Comparison of ENCODE assay signal across 4 cellular contexts in genomic region chr2:85617723-85618122, GRCh38. TPM values are rescaled to one million over a fixed set of nuclear protein-coding genes. Genes with fewer than 3 reads are reported as not detected.
DNase-seq lines count a peak whose midpoint lies in the region; ATAC-seq and TF ChIP-seq lines count a peak whose summit lies in the region.
"Not testable (repeated sequence)": the region's sequence is repeated elsewhere in the genome, so short reads cannot be mapped to it uniquely, and the experiment has no call there.

No MANE protein-coding gene starts in this region.

- H3K4me2 ChIP-seq in hepatocyte: peak overlapping the region; percentile 94

- H3K4me1 Mint-ChIP-seq in activated CD8-positive, alpha-beta memory T cell treated with anti-CD3 and anti-CD28 coated beads, Interleukin-2, amount 10 ng/mL, durations not matched to agents 7 days and 5 days: peaks cover 42% of the 10 kb centered on the region
- peaks cover 31% of the 10 kb centered on the region for H3K4me1 Mint-ChIP-seq in stimulated activated naive CD8-positive, alpha-beta T cell treated with anti-CD3 and anti-CD28 coated beads, Interleukin-15, amount 100 ng/mL, for 72 hours

- not testable (repeated sequence) for H3K4me1 ChIP-seq in HUES64 (ENCODE audit: insufficient read depth, low read length)
- H3K4me1 ChIP-seq in hepatocyte (ENCODE audit: insufficient read depth): peaks cover 12% of the 10 kb centered on the region

- H3K4me3 ChIP-seq in HUES64 (ENCODE audit: low read length): peak overlapping the region; percentile 82
- H3K4me3 ChIP-seq in hepatocyte: not testable (repeated sequence)

- H3K36me3 ChIP-seq in HUES64 (ENCODE audit: insufficient read depth, low read length): peaks cover 46% of the 10 kb centered on the region
- H3K36me3 ChIP-seq in hepatocyte (replicated peaks; ENCODE audit: insufficient read depth, low read depth): not testable (repeated sequence)

- H3K9me3 ChIP-seq in HUES64 (ENCODE audit: insufficient read depth, low read depth, low read length); hepatocyte (ENCODE audit: low read depth): not testable (repeated sequence)

- peak overlapping the region; percentile 99 for H3K27ac Mint-ChIP-seq in activated CD8-positive, alpha-beta memory T cell treated with anti-CD3 and anti-CD28 coated beads, Interleukin-2, amount 10 ng/mL, durations not matched to agents 7 days and 5 days
- peak overlapping the region in 1 of 2 donors; percentile 99 for H3K27ac Mint-ChIP-seq in stimulated activated naive CD8-positive, alpha-beta T cell treated with anti-CD3 and anti-CD28 coated beads, Interleukin-15, amount 100 ng/mL, for 72 hours

- not testable (repeated sequence) for H3K9ac ChIP-seq in HUES64 (ENCODE audit: low read depth, low read length)

- H3K9me2 ChIP-seq in hepatocyte (replicated peaks; ENCODE audit: insufficient read depth): not testable (repeated sequence)

- H3K4me3 Mint-ChIP-seq in activated CD8-positive, alpha-beta memory T cell treated with anti-CD3 and anti-CD28 coated beads, Interleukin-2, amount 10 ng/mL, durations not matched to agents 7 days and 5 days: peak overlapping the region; percentile 97
- H3K4me3 Mint-ChIP-seq in stimulated activated naive CD8-positive, alpha-beta T cell treated with anti-CD3 and anti-CD28 coated beads, Interleukin-15, amount 100 ng/mL, for 72 hours: peak overlapping the region; percentile 96 to 98

- not testable (repeated sequence) for DNase-seq in activated CD8-positive, alpha-beta memory T cell treated with anti-CD3 and anti-CD28 coated beads, Interleukin-2, amount 10 ng/mL, durations not matched to agents 7 days and 5 days; hepatocyte (ENCODE audit: low spot score); stimulated activated naive CD8-positive, alpha-beta T cell treated with anti-CD3 and anti-CD28 coated beads, Interleukin-15, amount 100 ng/mL, for 72 hours

- not testable (repeated sequence) for H2AFZ ChIP-seq in hepatocyte

- not testable (repeated sequence) for H4K20me1 ChIP-seq in hepatocyte (ENCODE audit: insufficient read depth, poor library complexity, severe bottlenecking)

- 92% methylated on average over 5 of the region's 5 CpGs for WGBS in HUES64
- 98% methylated on average over 5 of the region's 5 CpGs for WGBS in hepatocyte (ENCODE audit: low lambda C conversion rate, missing lambda C conversion rate)

- not testable (repeated sequence) for H3K27me3 ChIP-seq in HUES64 (ENCODE audit: insufficient read depth, low read length); hepatocyte

- CTCF ChIA-PET in activated CD8-positive, alpha-beta memory T cell treated with anti-CD3 and anti-CD28 coated beads, Interleukin-2, amount 10 ng/mL, durations not matched to agents 7 days and 5 days (lab: Charles Lee): interaction anchor here (3.9 kb wide), 1 partner anchor 20 kb away, joined by 25 read pairs; no protein-coding TSS in a partner anchor

- peaks cover 21% of the 10 kb centered on the region for H3K36me3 Mint-ChIP-seq in activated CD8-positive, alpha-beta memory T cell treated with anti-CD3 and anti-CD28 coated beads, Interleukin-2, amount 10 ng/mL, durations not matched to agents 7 days and 5 days

- not testable (repeated sequence) for H3K9me3 Mint-ChIP-seq in activated CD8-positive, alpha-beta memory T cell treated with anti-CD3 and anti-CD28 coated beads, Interleukin-2, amount 10 ng/mL, durations not matched to agents 7 days and 5 days (ENCODE audit: low read depth); stimulated activated naive CD8-positive, alpha-beta T cell treated with anti-CD3 and anti-CD28 coated beads, Interleukin-15, amount 100 ng/mL, for 72 hours

- H3K27ac ChIP-seq in HUES64 (ENCODE audit: low read depth, low read length); hepatocyte: not testable (repeated sequence)

- not testable (repeated sequence) for H3K27me3 Mint-ChIP-seq in activated CD8-positive, alpha-beta memory T cell treated with anti-CD3 and anti-CD28 coated beads, Interleukin-2, amount 10 ng/mL, durations not matched to agents 7 days and 5 days; stimulated activated naive CD8-positive, alpha-beta T cell treated with anti-CD3 and anti-CD28 coated beads, Interleukin-15, amount 100 ng/mL, for 72 hours

- peaks cover 47% of the 10 kb centered on the region for H3K79me2 ChIP-seq in hepatocyte

- not testable (repeated sequence) for ATAC-seq in activated CD8-positive, alpha-beta memory T cell treated with anti-CD3 and anti-CD28 coated beads, Interleukin-2, amount 10 ng/mL, durations not matched to agents 7 days and 5 days; stimulated activated naive CD8-positive, alpha-beta T cell treated with anti-CD3 and anti-CD28 coated beads, Interleukin-15, amount 100 ng/mL, for 72 hours

- TF ChIP-seq CTCF in hepatocyte (IDR thresholded peaks at IDR 0.05; ENCODE audit: poor library complexity): not testable (repeated sequence)

RNA-seq across cellular contexts. Expression of gene USP39, which starts 1.7 kb away (rescaled TPM):
- polyA plus RNA-seq in HUES64 (2013, experiment 1 of 2): 79.9 TPM
- 79.3 TPM for polyA plus RNA-seq in HUES64 (2013, experiment 2 of 2)
- total RNA-seq in activated CD8-positive, alpha-beta memory T cell treated with anti-CD3 and anti-CD28 coated beads, Interleukin-2, amount 10 ng/mL, durations not matched to agents 7 days and 5 days: 100 to 1,000 TPM in 1 of 2 experiments, 10 to 100 TPM in 1; 84.2 to 101 TPM
- 41.7 and 63.9 TPM in 2 replicates for total RNA-seq in hepatocyte
- polyA plus RNA-seq in hepatocyte: 27.5 and 38.5 TPM in 2 replicates

RNA-seq across cellular contexts. Expression of gene C2orf68, which starts 5.9 kb away (rescaled TPM):
- polyA plus RNA-seq in HUES64 (2013, experiment 1 of 2): 32.0 TPM
- 38.9 TPM for polyA plus RNA-seq in HUES64 (2013, experiment 2 of 2)
- total RNA-seq in activated CD8-positive, alpha-beta memory T cell treated with anti-CD3 and anti-CD28 coated beads, Interleukin-2, amount 10 ng/mL, durations not matched to agents 7 days and 5 days: 10 to 100 TPM; 47.3 to 47.9 TPM
- total RNA-seq in hepatocyte: 21.6 and 23.1 TPM in 2 replicates
- polyA plus RNA-seq in hepatocyte: 28.3 and 28.4 TPM in 2 replicates

RNA-seq across cellular contexts. Expression of gene TMEM150A, which starts 15.2 kb away (rescaled TPM):
- 18.2 TPM for polyA plus RNA-seq in HUES64 (2013, experiment 1 of 2)
- 16.7 TPM for polyA plus RNA-seq in HUES64 (2013, experiment 2 of 2)
- total RNA-seq in activated CD8-positive, alpha-beta memory T cell treated with anti-CD3 and anti-CD28 coated beads, Interleukin-2, amount 10 ng/mL, durations not matched to agents 7 days and 5 days: 1 to 10 TPM in 1 of 2 experiments, under 1 TPM in 1; 0.91 to 1.7 TPM
- 20.1 and 25.7 TPM in 2 replicates for total RNA-seq in hepatocyte
- polyA plus RNA-seq in hepatocyte: 64.6 and 67.9 TPM in 2 replicates

RNA-seq across cellular contexts. Expression of gene RNF181, which starts 22.2 kb away (rescaled TPM):
- 99.6 TPM for polyA plus RNA-seq in HUES64 (2013, experiment 1 of 2)
- 103 TPM for polyA plus RNA-seq in HUES64 (2013, experiment 2 of 2)
- 100 to 1,000 TPM; 100 to 110 TPM for total RNA-seq in activated CD8-positive, alpha-beta memory T cell treated with anti-CD3 and anti-CD28 coated beads, Interleukin-2, amount 10 ng/mL, durations not matched to agents 7 days and 5 days
- 139 and 159 TPM in 2 replicates for total RNA-seq in hepatocyte
- polyA plus RNA-seq in hepatocyte: 250 and 256 TPM in 2 replicates

RNA-seq across cellular contexts. Expression of gene VAMP5, which starts 33.5 kb away (rescaled TPM):
- polyA plus RNA-seq in HUES64 (2013, experiment 1 of 2): 5.3 TPM
- 10.3 TPM for polyA plus RNA-seq in HUES64 (2013, experiment 2 of 2)
- 10 to 100 TPM; 84.4 to 88.4 TPM for total RNA-seq in activated CD8-positive, alpha-beta memory T cell treated with anti-CD3 and anti-CD28 coated beads, Interleukin-2, amount 10 ng/mL, durations not matched to agents 7 days and 5 days
- total RNA-seq in hepatocyte: 2.1 and 2.7 TPM in 2 replicates
- 36.1 TPM in 2 replicates for polyA plus RNA-seq in hepatocyte
